ENCODE assay signal across 2 cellular contexts in genomic region chr16:67449328-67449727, GRCh38.
TF ChIP-seq lines count a peak whose summit lies in the region.

No MANE protein-coding gene starts in this region.

TF ChIP-seq in liver, 16 proteins besides CTCF, POLR2A, EP300 and RAD21:
- TF ChIP-seq NR2F2 (IDR thresholded peaks at IDR 0.05) = no peak
- no peak for TF ChIP-seq SP1 (IDR thresholded peaks at IDR 0.05)
- TF ChIP-seq GABPA (IDR thresholded peaks at IDR 0.05 in 1 of 2, conservative IDR thresholded peaks at IDR 0.05 in 1 of 2) = no peak
- TF ChIP-seq RXRA (IDR thresholded peaks at IDR 0.05) = no peak
- TF ChIP-seq ATF3 (IDR thresholded peaks at IDR 0.05) = no peak
- no peak for TF ChIP-seq HNF4A (conservative IDR thresholded peaks at IDR 0.05)
- TF ChIP-seq REST (IDR thresholded peaks at IDR 0.05) = no peak
- TF ChIP-seq TAF1 (conservative IDR thresholded peaks at IDR 0.05) = no peak
- no peak for TF ChIP-seq MAX (IDR thresholded peaks at IDR 0.05)
- TF ChIP-seq HNF4G (IDR thresholded peaks at IDR 0.05) = no peak
- no peak for TF ChIP-seq FOXA2 (IDR thresholded peaks at IDR 0.05)
- TF ChIP-seq JUND (IDR thresholded peaks at IDR 0.05) = no peak
- TF ChIP-seq ZBTB33 (IDR thresholded peaks at IDR 0.05) = no peak
- TF ChIP-seq EGR1 (IDR thresholded peaks at IDR 0.05; ENCODE audit: low read depth in 2 of 2) = no peak
- no peak for TF ChIP-seq FOXA1 (IDR thresholded peaks at IDR 0.05)

TF ChIP-seq in HepG2, 621 proteins besides CTCF, POLR2A, EP300 and RAD21:
- TF ChIP-seq ZNF569 (CRISPR knock-in tag; IDR thresholded peaks at IDR 0.05; ENCODE audit: borderline replicate concordance) (no peak), ARNT2 (CRISPR knock-in tag; IDR thresholded peaks at IDR 0.05; ENCODE audit: low read depth) (no peak), ZNF326 (CRISPR knock-in tag; IDR thresholded peaks at IDR 0.05; ENCODE audit: borderline replicate concordance) (no peak), MBD4 (IDR thresholded peaks at IDR 0.05; ENCODE audit: borderline replicate concordance, low read length) (no peak), SOX13 (IDR thresholded peaks at IDR 0.05) (no peak), SOX13 (CRISPR knock-in tag; conservative IDR thresholded peaks at IDR 0.05 in 1 of 2, IDR thresholded peaks at IDR 0.05 in 1 of 2) (no peak), IKZF4 (CRISPR knock-in tag; IDR thresholded peaks at IDR 0.05; ENCODE audit: borderline replicate concordance, low read depth, not compliant biosample characterization) (no peak), TARDBP (CRISPR knock-in tag; IDR thresholded peaks at IDR 0.05) (no peak), RARG (CRISPR knock-in tag; IDR thresholded peaks at IDR 0.05; ENCODE audit: low read depth) (no peak), SNRNP70 (IDR thresholded peaks at IDR 0.05; ENCODE audit: low read depth, low read length) (no peak), HNRNPK (IDR thresholded peaks at IDR 0.05; ENCODE audit: low read depth, low read length, poor library complexity, severe bottlenecking) (no peak), ZNF512 (CRISPR knock-in tag; IDR thresholded peaks at IDR 0.05) (no peak), ZNF615 (CRISPR knock-in tag; IDR thresholded peaks at IDR 0.05; ENCODE audit: borderline replicate concordance) (no peak), ZEB1 (IDR thresholded peaks at IDR 0.05; ENCODE audit: insufficient replicate concordance, low read depth) (no peak), ZNF317 (CRISPR knock-in tag; IDR thresholded peaks at IDR 0.05) (no peak)
